ENCODE assay signal across 8 cellular contexts in the genomic region with DNA sequence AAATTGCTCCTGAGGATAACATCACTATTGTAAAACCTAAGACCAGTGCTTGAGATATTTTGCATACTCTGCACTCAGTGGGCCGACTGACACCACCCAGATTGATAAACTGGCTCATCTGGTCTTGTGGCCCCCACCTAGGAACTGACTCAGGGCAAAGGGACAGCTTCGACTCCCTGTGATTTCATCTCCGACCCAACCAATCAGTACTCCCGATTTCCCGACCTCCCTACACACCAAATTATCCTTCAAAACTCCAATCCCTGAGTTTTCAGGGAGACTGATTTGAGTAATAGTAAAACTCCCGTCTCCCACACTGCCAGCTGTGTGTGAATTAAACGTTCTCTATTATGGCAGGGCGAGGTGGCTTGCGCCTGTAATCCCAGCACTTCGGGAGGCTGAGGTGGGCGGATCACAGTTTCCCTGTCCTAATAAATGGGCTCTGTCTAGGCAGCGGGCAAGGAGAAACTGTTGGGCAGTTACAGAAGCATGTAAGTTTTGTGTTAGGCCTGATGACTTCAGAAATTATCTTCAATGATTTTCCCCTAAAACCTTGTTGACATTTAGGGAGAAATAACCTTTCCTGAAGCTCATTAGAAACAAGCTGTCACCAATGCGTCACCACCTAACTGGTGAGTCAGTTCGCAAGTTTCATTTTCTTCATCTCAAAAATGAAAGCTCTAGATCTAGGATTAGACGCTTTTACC. TPM values are rescaled to one million over a fixed set of nuclear protein-coding genes. Genes with fewer than 3 reads are reported as not detected.
DNase-seq lines count a peak whose midpoint lies in the region; ATAC-seq and TF ChIP-seq lines count a peak whose summit lies in the region.

No MANE protein-coding gene starts in this region.

- H3K79me2 ChIP-seq in OCI-LY3 (ENCODE audit: low read length), result no peaks in the 10 kb centered on the region; the same call in 1 of the 2 replicates

- H4K20me1 ChIP-seq in OCI-LY3 (ENCODE audit: insufficient read depth, low read length), result no peaks in the 10 kb centered on the region

- H3K9me3 ChIP-seq in OCI-LY3 (ENCODE audit: insufficient read depth, low read length), result no peaks in the 10 kb centered on the region
- no peaks in the 10 kb centered on the region for H3K9me3 ChIP-seq in muscle layer of colon (ENCODE audit: low read length)

- H3K4me1 ChIP-seq in OCI-LY3 (ENCODE audit: low read length) (peaks cover 72% of the 10 kb centered on the region), muscle layer of colon (ENCODE audit: insufficient read depth, low read length) (peaks cover 58% of the 10 kb centered on the region)

- H3K4me3 ChIP-seq in OCI-LY3 (ENCODE audit: low read length) (peak overlapping the region; percentile 77), muscle layer of colon (ENCODE audit: low read depth in 1 of 2, low read length in 2 of 2) (no peak overlapping the region)

- no peak for ATAC-seq in HG03039 (IDR thresholded peaks at IDR 0.05; ENCODE audit: unreplicated experiment)

- H3K27ac ChIP-seq in OCI-LY3 (ENCODE audit: low read length) (peak overlapping the region; percentile 98), muscle layer of colon (ENCODE audit: low read depth, low read length) (peak overlapping the region; percentile 10)

- H3K36me3 ChIP-seq in OCI-LY3 (replicated peaks; ENCODE audit: low read depth, low read length), result no peaks in the 10 kb centered on the region
- no peaks in the 10 kb centered on the region for H3K36me3 ChIP-seq in muscle layer of colon (ENCODE audit: insufficient read depth, low read length)

- DNase-seq in Daoy (ENCODE audit: low read depth) (peak; percentile 78), NOMO-1 (lab: John Stamatoyannopoulos, UW; ENCODE audit: unreplicated experiment in 2 of 2) (no peak), GF-D8 (lab: John Stamatoyannopoulos, UW) (no peak), HuH-7 (ENCODE audit: low spot score) (no peak)
- peak; percentile 58 for DNase-seq in central memory CD4-positive, alpha-beta T cell

- H3K9ac ChIP-seq in OCI-LY3 (ENCODE audit: low read length) (peak overlapping the region; percentile 76), muscle layer of colon (ENCODE audit: low read length) (peak overlapping the region; percentile 26)

- H3K27me3 ChIP-seq in OCI-LY3 (ENCODE audit: low read depth, low read length) (no peaks in the 10 kb centered on the region), muscle layer of colon (ENCODE audit: control insufficient read depth in 1 of 2, insufficient read depth in 2 of 2, low read length in 2 of 2) (no peaks in the 10 kb centered on the region)

- no peak for TF ChIP-seq CTCF in OCI-LY3 (IDR thresholded peaks at IDR 0.05; ENCODE audit: low read depth, low read length)

- H3K4me2 ChIP-seq in OCI-LY3 (ENCODE audit: low read length), result peak overlapping the region; percentile 98

- H2AFZ ChIP-seq in OCI-LY3 (ENCODE audit: low read depth, low read length), result no peak overlapping the region; the same call in 1 of the 2 replicates

RNA-seq across cellular contexts. Expression of gene UBC, which starts 5.3 kb away (rescaled TPM):
- total RNA-seq in Daoy (2014; rRNA removed; shearing (Covaris generic)), result 1,358 and 1,360 TPM in 2 replicates

RNA-seq across cellular contexts. Expression of gene SCARB1, which starts 56.1 kb away (rescaled TPM):
- total RNA-seq in Daoy (2014; rRNA removed; shearing (Covaris generic)), result 4.1 TPM in 2 replicates

Comparison
In these comparisons a context has a peak if more than half of its experiments do, and no peak if none do; other contexts are left out.
1. DNase-seq: peak in Daoy (single experiment) and central memory CD4-positive, alpha-beta T cell (single experiment); none in NOMO-1 (0 of 2), GF-D8 (single experiment) and HuH-7 (single experiment).